1 cellular context compared by ENCODE assay signal in the genomic region with DNA sequence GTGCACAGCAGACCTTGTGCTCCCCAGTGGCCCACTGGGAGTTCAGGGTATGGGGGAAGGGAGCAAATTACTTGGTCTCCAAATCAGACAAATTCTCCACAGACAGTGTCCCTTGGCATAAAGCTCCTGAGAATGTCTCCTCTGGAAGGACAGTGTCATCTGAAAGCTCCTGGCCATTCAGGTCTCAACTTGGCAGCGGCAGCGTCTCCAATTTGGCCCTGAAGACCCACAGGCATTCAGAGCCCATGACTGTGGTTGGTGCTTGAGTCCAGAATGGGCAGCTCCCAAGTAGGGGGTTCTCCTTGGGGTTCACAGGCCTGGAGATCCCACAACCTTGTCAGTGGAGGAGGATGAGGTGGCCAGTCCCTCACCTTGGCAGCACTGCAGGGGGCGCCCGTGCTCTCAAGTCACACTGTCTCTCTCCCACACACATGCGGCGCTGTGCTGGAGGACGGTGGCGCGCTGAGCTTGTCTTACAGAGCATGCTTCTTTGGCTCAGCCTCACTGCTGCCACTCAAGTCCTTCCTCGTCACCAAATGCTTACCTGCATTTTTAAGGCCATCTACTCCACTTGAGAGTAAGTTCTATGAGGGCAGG.
TF ChIP-seq lines count a peak whose summit lies in the region.

No MANE protein-coding gene starts in this region.

TF ChIP-seq in HepG2, 621 proteins besides CTCF, POLR2A, EP300 and RAD21 (continued from another document and continues in another):
- TF ChIP-seq AKNA (CRISPR knock-in tag; IDR thresholded peaks at IDR 0.05; ENCODE audit: borderline replicate concordance) (no peak), TCF12 (IDR thresholded peaks at IDR 0.05) (no peak), TCF12 (CRISPR knock-in tag; IDR thresholded peaks at IDR 0.05) (no peak), ZNF547 (CRISPR knock-in tag; IDR thresholded peaks at IDR 0.05) (no peak), FOXO1 (CRISPR knock-in tag; IDR thresholded peaks at IDR 0.05) (peak; percentile 30; the same call in 1 of the 2 replicates), SIX4 (CRISPR knock-in tag; IDR thresholded peaks at IDR 0.05) (no peak), MNT (IDR thresholded peaks at IDR 0.05) (no peak), ZFYVE20 (CRISPR knock-in tag; IDR thresholded peaks at IDR 0.05; ENCODE audit: borderline replicate concordance, low read depth) (no peak), REXO4 (CRISPR knock-in tag; IDR thresholded peaks at IDR 0.05; ENCODE audit: borderline replicate concordance) (no peak), MATR3 (CRISPR knock-in tag; IDR thresholded peaks at IDR 0.05) (no peak), ZMYM2 (CRISPR knock-in tag; IDR thresholded peaks at IDR 0.05) (no peak), ZIK1 (CRISPR knock-in tag; IDR thresholded peaks at IDR 0.05; ENCODE audit: borderline replicate concordance, low read depth) (no peak), MTA3 (CRISPR knock-in tag; IDR thresholded peaks at IDR 0.05) (no peak), CHD4 (IDR thresholded peaks at IDR 0.05; ENCODE audit: borderline replicate concordance, low read length) (no peak), ZNF263 (CRISPR knock-in tag; IDR thresholded peaks at IDR 0.05) (0 out of 2 replicates have a peak, but pooled peaks have one; percentile 33), MYNN (CRISPR knock-in tag; IDR thresholded peaks at IDR 0.05; ENCODE audit: low read depth) (0 out of 2 replicates have a peak, but pooled peaks have one; percentile 45), ZFP36L2 (CRISPR knock-in tag; IDR thresholded peaks at IDR 0.05) (no peak), TOE1 (CRISPR knock-in tag; IDR thresholded peaks at IDR 0.05) (no peak), GLI4 (CRISPR knock-in tag; IDR thresholded peaks at IDR 0.05; ENCODE audit: borderline replicate concordance) (no peak), TFDP1 (CRISPR knock-in tag; IDR thresholded peaks at IDR 0.05; ENCODE audit: borderline replicate concordance) (no peak), ATF3 (CRISPR knock-in tag; IDR thresholded peaks at IDR 0.05) (0 out of 2 replicates have a peak, but pooled peaks have one; percentile 46), HOXA3 (CRISPR knock-in tag; IDR thresholded peaks at IDR 0.05) (peak; percentile 89), ZNF468 (CRISPR knock-in tag; IDR thresholded peaks at IDR 0.05) (no peak), ZBTB37 (CRISPR knock-in tag; IDR thresholded peaks at IDR 0.05) (no peak), ZNF639 (CRISPR knock-in tag; conservative IDR thresholded peaks at IDR 0.05) (no peak), MTA1 (CRISPR knock-in tag; IDR thresholded peaks at IDR 0.05; ENCODE audit: borderline replicate concordance) (peak; percentile 65; the same call in 1 of the 2 replicates), ZGPAT (CRISPR knock-in tag; IDR thresholded peaks at IDR 0.05) (no peak)
- TF ChIP-seq, protein P1, sequence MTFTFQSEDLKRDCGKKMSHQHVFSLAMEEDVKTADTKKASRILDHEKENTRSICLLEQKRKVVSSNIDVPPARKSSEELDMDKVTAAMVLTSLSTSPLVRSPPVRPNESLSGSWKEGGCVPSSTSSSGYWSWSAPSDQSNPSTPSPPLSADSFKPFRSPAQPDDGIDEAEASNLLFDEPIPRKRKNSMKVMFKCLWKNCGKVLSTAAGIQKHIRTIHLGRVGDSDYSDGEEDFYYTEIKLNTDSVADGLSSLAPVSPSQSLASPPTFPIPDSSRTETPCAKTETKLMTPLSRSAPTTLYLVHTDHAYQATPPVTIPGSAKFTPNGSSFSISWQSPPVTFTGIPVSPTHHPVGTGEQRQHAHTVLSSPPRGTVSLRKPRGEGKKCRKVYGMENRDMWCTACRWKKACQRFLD (CRISPR knock-in tag; IDR thresholded peaks at IDR 0.05; ENCODE audit: borderline replicate concordance) = no peak
- TF ChIP-seq, protein P2, sequence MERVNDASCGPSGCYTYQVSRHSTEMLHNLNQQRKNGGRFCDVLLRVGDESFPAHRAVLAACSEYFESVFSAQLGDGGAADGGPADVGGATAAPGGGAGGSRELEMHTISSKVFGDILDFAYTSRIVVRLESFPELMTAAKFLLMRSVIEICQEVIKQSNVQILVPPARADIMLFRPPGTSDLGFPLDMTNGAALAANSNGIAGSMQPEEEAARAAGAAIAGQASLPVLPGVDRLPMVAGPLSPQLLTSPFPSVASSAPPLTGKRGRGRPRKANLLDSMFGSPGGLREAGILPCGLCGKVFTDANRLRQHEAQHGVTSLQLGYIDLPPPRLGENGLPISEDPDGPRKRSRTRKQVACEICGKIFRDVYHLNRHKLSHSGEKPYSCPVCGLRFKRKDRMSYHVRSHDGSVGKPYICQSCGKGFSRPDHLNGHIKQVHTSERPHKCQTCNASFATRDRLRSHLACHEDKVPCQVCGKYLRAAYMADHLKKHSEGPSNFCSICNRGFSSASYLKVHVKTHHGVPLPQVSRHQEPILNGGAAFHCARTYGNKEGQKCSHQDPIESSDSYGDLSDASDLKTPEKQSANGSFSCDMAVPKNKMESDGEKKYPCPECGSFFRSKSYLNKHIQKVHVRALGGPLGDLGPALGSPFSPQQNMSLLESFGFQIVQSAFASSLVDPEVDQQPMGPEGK (CRISPR knock-in tag; IDR thresholded peaks at IDR 0.05) = no peak
- TF ChIP-seq, protein P3, sequence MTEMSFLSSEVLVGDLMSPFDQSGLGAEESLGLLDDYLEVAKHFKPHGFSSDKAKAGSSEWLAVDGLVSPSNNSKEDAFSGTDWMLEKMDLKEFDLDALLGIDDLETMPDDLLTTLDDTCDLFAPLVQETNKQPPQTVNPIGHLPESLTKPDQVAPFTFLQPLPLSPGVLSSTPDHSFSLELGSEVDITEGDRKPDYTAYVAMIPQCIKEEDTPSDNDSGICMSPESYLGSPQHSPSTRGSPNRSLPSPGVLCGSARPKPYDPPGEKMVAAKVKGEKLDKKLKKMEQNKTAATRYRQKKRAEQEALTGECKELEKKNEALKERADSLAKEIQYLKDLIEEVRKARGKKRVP (CRISPR knock-in tag; IDR thresholded peaks at IDR 0.05) = no peak
- TF ChIP-seq, protein P4, sequence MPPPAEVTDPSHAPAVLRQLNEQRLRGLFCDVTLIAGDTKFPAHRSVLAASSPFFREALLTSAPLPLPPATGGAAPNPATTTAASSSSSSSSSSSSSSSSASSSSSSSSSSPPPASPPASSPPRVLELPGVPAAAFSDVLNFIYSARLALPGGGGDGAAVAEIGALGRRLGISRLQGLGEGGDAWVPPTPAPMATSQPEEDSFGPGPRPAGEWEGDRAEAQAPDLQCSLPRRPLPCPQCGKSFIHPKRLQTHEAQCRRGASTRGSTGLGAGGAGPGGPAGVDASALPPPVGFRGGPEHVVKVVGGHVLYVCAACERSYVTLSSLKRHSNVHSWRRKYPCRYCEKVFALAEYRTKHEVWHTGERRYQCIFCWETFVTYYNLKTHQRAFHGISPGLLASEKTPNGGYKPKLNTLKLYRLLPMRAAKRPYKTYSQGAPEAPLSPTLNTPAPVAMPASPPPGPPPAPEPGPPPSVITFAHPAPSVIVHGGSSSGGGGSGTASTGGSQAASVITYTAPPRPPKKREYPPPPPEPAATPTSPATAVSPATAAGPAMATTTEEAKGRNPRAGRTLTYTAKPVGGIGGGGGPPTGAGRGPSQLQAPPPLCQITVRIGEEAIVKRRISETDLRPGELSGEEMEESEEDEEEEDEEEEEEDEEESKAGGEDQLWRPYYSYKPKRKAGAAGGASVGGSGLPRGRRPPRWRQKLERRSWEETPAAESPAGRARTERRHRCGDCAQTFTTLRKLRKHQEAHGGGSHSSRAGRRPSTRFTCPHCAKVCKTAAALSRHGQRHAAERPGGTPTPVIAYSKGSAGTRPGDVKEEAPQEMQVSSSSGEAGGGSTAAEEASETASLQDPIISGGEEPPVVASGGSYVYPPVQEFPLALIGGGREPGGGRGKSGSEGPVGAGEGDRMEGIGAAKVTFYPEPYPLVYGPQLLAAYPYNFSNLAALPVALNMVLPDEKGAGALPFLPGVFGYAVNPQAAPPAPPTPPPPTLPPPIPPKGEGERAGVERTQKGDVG (CRISPR knock-in tag; IDR thresholded peaks at IDR 0.05; ENCODE audit: borderline replicate concordance) = peak; percentile 78; the same call in 1 of the 2 replicates
